1 cellular context compared by ENCODE assay signal in genomic region chr12:16361142-16361783, GRCh38.
TF ChIP-seq lines count a peak whose summit lies in the region.

No MANE protein-coding gene starts in this region.

TF ChIP-seq in H1, 55 proteins besides CTCF, POLR2A, EP300 and RAD21:
- no peak for TF ChIP-seq TAF7 (optimal IDR thresholded peaks at IDR 0.05; ENCODE audit: borderline replicate concordance, low read depth, low read length)
- TF ChIP-seq JUN (IDR thresholded peaks at IDR 0.05; ENCODE audit: low read depth, low read length), result no peak
- no peak for TF ChIP-seq CBX8 (IDR thresholded peaks at IDR 0.05; ENCODE audit: borderline replicate concordance, low read depth, low read length)
- TF ChIP-seq POLR2AphosphoS5 (IDR thresholded peaks at IDR 0.05; ENCODE audit: low read depth, low read length), result peak; percentile 32; the same call in 1 of the 2 replicates
